Comparison of ENCODE assay signal across 12 cellular contexts in genomic region chr2:66553370-66553769, GRCh38.
DNase-seq lines count a peak whose midpoint lies in the region; ATAC-seq and TF ChIP-seq lines count a peak whose summit lies in the region.
"Had no signal": no experiment of that assay in that cellular context is flagged by ENCODE, and none has a peak within 500 bp of the region (broad histone marks: within the 10 kb centered on the region; RNA-seq: fewer than 3 reads in every experiment).

No MANE protein-coding gene starts in this region.

- no peaks in the 10 kb centered on the region for H3K9me2 ChIP-seq in hepatocyte (replicated peaks; ENCODE audit: insufficient read depth)

- H3K36me3 ChIP-seq in hepatocyte (replicated peaks; ENCODE audit: insufficient read depth, low read depth) = no peaks in the 10 kb centered on the region

- no peaks in the 10 kb centered on the region for H4K20me1 ChIP-seq in hepatocyte (ENCODE audit: insufficient read depth, poor library complexity, severe bottlenecking)

- no peaks in the 10 kb centered on the region for H3K27me3 Mint-ChIP-seq in type B pancreatic cell

- H2AFZ ChIP-seq in hepatocyte = no peak overlapping the region

- no peak for TF ChIP-seq CTCF in hepatocyte (IDR thresholded peaks at IDR 0.05; ENCODE audit: poor library complexity)
- no peak for TF ChIP-seq CTCF in type B pancreatic cell (conservative IDR thresholded peaks at IDR 0.05)

- H3K27ac Mint-ChIP-seq in type B pancreatic cell = peak overlapping the region; percentile 81
- H3K27ac Mint-ChIP-seq: activated naive CD8-positive, alpha-beta T cell treated with anti-CD3 and anti-CD28 coated beads, Interleukin-2, amount 10 ng/mL, durations not matched to agents 7 days and 5 days had no signal

- no peak overlapping the region for H3K4me3 ChIP-seq in hepatocyte
- H3K4me3 ChIP-seq: heart right ventricle, upper lobe of left lung had no signal

- H3K4me3 Mint-ChIP-seq in type B pancreatic cell = peak overlapping the region; percentile 55
- H3K4me3 Mint-ChIP-seq: activated naive CD8-positive, alpha-beta T cell treated with anti-CD3 and anti-CD28 coated beads, Interleukin-2, amount 10 ng/mL, durations not matched to agents 7 days and 5 days had no signal

- peaks cover 18% of the 10 kb centered on the region for H3K4me1 ChIP-seq in hepatocyte (ENCODE audit: insufficient read depth)

- no peak for ATAC-seq in HG03039 (IDR thresholded peaks at IDR 0.05; ENCODE audit: unreplicated experiment)

- no peaks in the 10 kb centered on the region for H3K9me3 ChIP-seq in hepatocyte (ENCODE audit: low read depth)
- H3K9me3 ChIP-seq: heart right ventricle, upper lobe of left lung had no signal

- peaks cover 41% of the 10 kb centered on the region for H3K4me1 Mint-ChIP-seq in type B pancreatic cell (ENCODE audit: unreplicated experiment)
- H3K4me1 Mint-ChIP-seq: activated naive CD8-positive, alpha-beta T cell treated with anti-CD3 and anti-CD28 coated beads, Interleukin-2, amount 10 ng/mL, durations not matched to agents 7 days and 5 days had no signal

- H3K27me3 ChIP-seq in hepatocyte = no peaks in the 10 kb centered on the region
- H3K27me3 ChIP-seq: heart right ventricle, upper lobe of left lung had no signal

- no peak overlapping the region for H3K4me2 ChIP-seq in hepatocyte

- DNase-seq in NCI-H345 (lab: John Stamatoyannopoulos, UW) (peak; percentile 64), NCI-H345 treated with DMSO at 0.1 percent for 48 hours (lab: John Stamatoyannopoulos, UW; ENCODE audit: unreplicated experiment) (no peak), SHP77 treated with DMSO at 0.1 percent for 48 hours (lab: John Stamatoyannopoulos, UW) (peak; percentile 51), hepatocyte (ENCODE audit: low spot score) (peak; percentile 45), type B pancreatic cell (ENCODE audit: extremely low spot score, unreplicated experiment) (no peak), CD1c-positive myeloid dendritic cell (ENCODE audit: extremely low spot score) (no peak), GM19240 (ENCODE audit: insufficient read length, low spot score) (no peak)
- DNase-seq: activated naive CD8-positive, alpha-beta T cell treated with anti-CD3 and anti-CD28 coated beads, Interleukin-2, amount 10 ng/mL, durations not matched to agents 7 days and 5 days; MM.1S; upper lobe of left lung had no signal

- 53% methylated on average over 4 of the region's 4 CpGs for WGBS in hepatocyte (ENCODE audit: low lambda C conversion rate, missing lambda C conversion rate)

- H3K9me3 Mint-ChIP-seq in type B pancreatic cell = no peaks in the 10 kb centered on the region
- H3K9me3 Mint-ChIP-seq: activated naive CD8-positive, alpha-beta T cell treated with anti-CD3 and anti-CD28 coated beads, Interleukin-2, amount 10 ng/mL, durations not matched to agents 7 days and 5 days had no signal

- peaks cover 29% of the 10 kb centered on the region for H3K36me3 Mint-ChIP-seq in type B pancreatic cell
- H3K36me3 Mint-ChIP-seq: activated naive CD8-positive, alpha-beta T cell treated with anti-CD3 and anti-CD28 coated beads, Interleukin-2, amount 10 ng/mL, durations not matched to agents 7 days and 5 days had no signal

- peaks cover 7% of the 10 kb centered on the region for H3K79me2 ChIP-seq in hepatocyte

- H3K27ac ChIP-seq in hepatocyte = peak overlapping the region; percentile 5
- H3K27ac ChIP-seq: heart right ventricle had no signal

Comparison
In these comparisons a context has a peak if more than half of its experiments do, and no peak if none do; other contexts are left out.
1. DNase-seq: peak in NCI-H345 (single experiment), SHP77 treated with DMSO at 0.1 percent for 48 hours (single experiment) and hepatocyte (single experiment); none in NCI-H345 treated with DMSO at 0.1 percent for 48 hours (single experiment), type B pancreatic cell (single experiment), CD1c-positive myeloid dendritic cell (single experiment) and GM19240 (single experiment).